ENCODE assay signal across 8 cellular contexts in the genomic region with DNA sequence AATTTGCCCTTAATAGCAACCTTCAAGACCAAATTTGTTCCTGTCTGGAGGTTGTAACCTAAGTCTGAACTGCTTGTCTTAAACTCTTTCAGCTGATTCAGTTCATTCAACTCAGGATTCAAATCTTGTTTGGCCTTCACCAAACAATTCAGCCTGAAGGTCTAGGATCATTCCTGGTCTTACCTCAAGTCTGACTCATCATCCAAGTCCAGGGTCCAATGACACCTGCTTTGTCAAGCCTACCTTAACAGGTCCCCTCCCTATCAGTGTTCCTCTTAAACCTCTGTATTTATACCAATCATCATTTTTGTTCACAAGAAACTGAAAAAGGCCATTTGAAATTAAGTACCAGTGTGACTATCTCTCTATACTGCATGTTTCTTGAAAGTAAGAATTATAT.
"Had no signal": no experiment of that assay in that cellular context is flagged by ENCODE, and none has a peak within 500 bp of the region (broad histone marks: within the 10 kb centered on the region; RNA-seq: fewer than 3 reads in every experiment).

No MANE protein-coding gene starts in this region.

- H3K4me3 Mint-ChIP-seq: GM23338, H9 had no signal

- H3K27ac Mint-ChIP-seq: GM23338, H9 had no signal

- DNase-seq: H9, HCEC 1CT, IMR-90 had no signal

- ATAC-seq: GM23338, K562 had no signal

- H2AFZ ChIP-seq: GM23338 had no signal

- H3K9me3 Mint-ChIP-seq: GM23338 had no signal

- FAIRE-seq: H1, H54, HTR-8/SVneo, K562 had no signal

- H3K4me2 ChIP-seq: GM23338 had no signal

- H3K4me3 ChIP-seq: GM23338, K562 had no signal

- H3K4me1 Mint-ChIP-seq: GM23338 had no signal
